In genomic region chr11:78138694-78139421, GRCh38 we compare ENCODE assay signal across 8 cellular contexts. TPM values are rescaled to one million over a fixed set of nuclear protein-coding genes. Genes with fewer than 3 reads are reported as not detected.
DNase-seq lines count a peak whose midpoint lies in the region; ATAC-seq and TF ChIP-seq lines count a peak whose summit lies in the region.

No MANE protein-coding gene starts in this region.

- ATAC-seq in GM18909 (IDR thresholded peaks at IDR 0.05; ENCODE audit: poor library complexity, unreplicated experiment) (peak; percentile 35), HG03108 (IDR thresholded peaks at IDR 0.05; ENCODE audit: unreplicated experiment) (peak; percentile 9), left colon (peak; percentile 50)

- intact Hi-C loops in adrenal gland (cut with DNase I), result no loop called here
- intact Hi-C loops in left colon (cut with DNase I, micrococcal nuclease), result loop anchor here in 1 of 2 donors (10.0 kb wide), 1 partner anchor 426 kb away; no protein-coding TSS in a partner anchor

- DNase-seq in AML-193 (lab: John Stamatoyannopoulos, UW) (peak; percentile 47 to 53), RKO (ENCODE audit: low spot score) (peak; percentile 54), adrenal gland (peak in 2 of 7 donors; percentile 18 to 24), left colon (peak; percentile 20 to 30), NCI-H2081 treated with DMSO at 0.1 percent for 48 hours (lab: John Stamatoyannopoulos, UW) (no peak)
- DNase-seq in stimulated activated CD4-positive, alpha-beta T cell treated with anti-CD3 and anti-CD28 coated beads, TNF-alpha, amount 100 ng/mL, for 24 hours (ENCODE audit: low read depth in 3 of 3), result peak; percentile 11 to 38 (median 13)

- WGBS in adrenal gland, 4 donors, result 18 to 20% (median 19%) methylated on average over 12 of the region's 12 CpGs

- TF ChIP-seq POLR2A in adrenal gland (IDR thresholded peaks at IDR 0.05), result no peak

- peaks cover 0 to 5% of the 10 kb centered on the region in 2 donors for H3K36me3 ChIP-seq in adrenal gland (replicated peaks in 1 of 2)

- peak overlapping the region; percentile 31 to 80 (median 64) for H3K4me3 ChIP-seq in adrenal gland

- H3K9me3 ChIP-seq in adrenal gland (replicated peaks in 1 of 3), result no peaks in the 10 kb centered on the region

- H3K4me1 ChIP-seq in adrenal gland (replicated peaks in 1 of 2), result peaks cover 11 to 23% of the 10 kb centered on the region in 2 donors

- TF ChIP-seq CTCF in adrenal gland (IDR thresholded peaks at IDR 0.05), result no peak

- H3K27me3 ChIP-seq in adrenal gland, result no peaks in the 10 kb centered on the region

- H3K27ac ChIP-seq in adrenal gland, result peak overlapping the region in 4 of 5 donors; percentile 38 to 81 (median 60)

RNA-seq across cellular contexts. Expression of gene ALG8, which starts 0.6 kb away (rescaled TPM):
- 10 to 100 TPM; 28.9 to 64.0 (median 48.4) TPM for total RNA-seq in adrenal gland
- 100 to 1,000 TPM in 2 of 3 donors, 10 to 100 TPM in 1; 92.1 to 129 (median 119) TPM for polyA plus RNA-seq in adrenal gland
- 10 to 100 TPM; 22.1 to 29.0 TPM for total RNA-seq in left colon

RNA-seq across cellular contexts. Expression of gene KCTD21, which starts 49.6 kb away (rescaled TPM):
- total RNA-seq in adrenal gland (10 to 100 TPM; 17.0 to 32.9 (median 26.4) TPM), left colon (10 to 100 TPM in 1 of 2 donors, 1 to 10 TPM in 1; 7.7 to 10.1 TPM)
- polyA plus RNA-seq in adrenal gland, result 10 to 100 TPM in 2 of 3 donors, 1 to 10 TPM in 1; 9.3 to 54.0 (median 11.7) TPM

RNA-seq across cellular contexts. Expression of gene USP35, which starts 49.9 kb away (rescaled TPM):
- total RNA-seq in adrenal gland (10 to 100 TPM; 23.4 to 47.9 (median 34.2) TPM), left colon (1 to 10 TPM; 5.4 to 7.4 TPM)
- polyA plus RNA-seq in adrenal gland, result 10 to 100 TPM; 16.5 to 75.9 (median 30.1) TPM

RNA-seq across cellular contexts. Expression of gene NDUFC2, which starts 59.2 kb away (rescaled TPM):
- 100 to 1,000 TPM; 259 to 437 (median 369) TPM for total RNA-seq in adrenal gland
- polyA plus RNA-seq in adrenal gland, result 100 to 1,000 TPM in 2 of 3 donors, 10 to 100 TPM in 1; 75.4 to 200 (median 139) TPM
- 100 to 1,000 TPM; 208 to 225 TPM for total RNA-seq in left colon
